Comparison of ENCODE assay signal across 21 cellular contexts in the genomic region with DNA sequence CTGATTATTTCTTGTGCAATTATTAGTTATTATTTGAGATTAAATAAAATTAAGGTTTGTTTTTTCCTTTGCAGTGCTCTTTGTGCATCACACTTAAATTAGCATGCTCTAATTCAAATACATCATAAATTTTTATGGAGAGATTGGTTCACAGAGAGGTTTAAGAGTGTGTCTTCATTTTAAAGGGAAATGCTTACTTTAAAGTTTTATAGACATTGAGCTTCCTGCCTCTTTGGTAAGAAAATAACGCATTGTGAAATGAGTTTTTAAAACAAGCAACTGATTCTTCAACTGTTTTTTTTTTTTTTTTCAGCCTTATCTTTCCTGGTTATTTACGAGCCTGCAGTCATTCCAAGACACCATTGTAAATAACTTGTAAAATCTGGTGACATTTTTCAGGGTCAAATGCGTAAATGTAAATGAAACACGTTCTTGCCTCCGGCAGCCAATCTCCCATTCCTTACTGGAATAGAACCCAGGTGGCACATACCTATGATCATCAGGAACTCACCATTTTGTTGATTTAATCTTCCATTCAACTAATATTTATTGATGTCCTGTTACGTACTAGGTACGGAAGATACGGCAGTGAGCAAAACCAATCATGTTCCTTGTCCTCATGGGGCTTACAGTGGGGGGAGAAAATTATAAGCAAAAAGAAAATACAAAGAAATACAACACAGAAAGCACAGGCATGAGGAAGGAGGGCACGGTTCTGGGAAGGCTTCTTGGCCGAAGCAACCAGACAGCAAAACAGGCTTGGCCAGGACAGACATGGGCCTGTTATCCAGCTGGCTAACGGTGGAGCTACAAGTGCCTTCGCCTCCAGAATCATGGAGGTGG. TPM values are rescaled to one million over a fixed set of nuclear protein-coding genes. Genes with fewer than 3 reads are reported as not detected.
DNase-seq lines count a peak whose midpoint lies in the region; ATAC-seq and TF ChIP-seq lines count a peak whose summit lies in the region.
"Had no signal": no experiment of that assay in that cellular context is flagged by ENCODE, and none has a peak within 500 bp of the region (broad histone marks: within the 10 kb centered on the region; RNA-seq: fewer than 3 reads in every experiment).

No MANE protein-coding gene starts in this region.

- CTCF ChIA-PET in activated CD8-positive, alpha-beta T cell treated with anti-CD3 and anti-CD28 coated beads for 36 hours (lab: Charles Lee) = interaction anchor here (0.7 to 1.2 kb wide), 2 partner anchors 13 to 312 kb away, joined by 3 read pairs; no protein-coding TSS in a partner anchor

- ATAC-seq in activated CD8-positive, alpha-beta T cell treated with anti-CD3 and anti-CD28 coated beads for 36 hours = no peak
- ATAC-seq: GM12878, Right ventricle myocardium inferior, SK-N-SH treated with all-trans-retinoic acid at 6 μM for 48 hours had no signal

- no peak overlapping the region for H3K27ac Mint-ChIP-seq in activated CD8-positive, alpha-beta T cell treated with anti-CD3 and anti-CD28 coated beads for 36 hours
- H3K27ac Mint-ChIP-seq: CD8-positive, alpha-beta memory T cell had no signal

- intact Hi-C loops in activated CD8-positive, alpha-beta T cell treated with anti-CD3 and anti-CD28 coated beads for 36 hours (cut with micrococcal nuclease) = no loop called here

- H3K9me3 Mint-ChIP-seq in activated CD8-positive, alpha-beta T cell treated with anti-CD3 and anti-CD28 coated beads for 36 hours = peaks cover 5% of the 10 kb centered on the region

- DNase-seq in SIG-M5 treated with dmso at 0.1 percent for 504 hours (lab: John Stamatoyannopoulos, UW; ENCODE audit: unreplicated experiment) (peak; percentile 22), SIG-M5 (lab: John Stamatoyannopoulos, UW) (no peak), M059J (ENCODE audit: low read depth) (peak; percentile 68), fibroblast of villous mesenchyme (ENCODE audit: low read depth) (peak; percentile 86), NCI-H1694 (lab: John Stamatoyannopoulos, UW) (no peak), ACHN (no peak), middle frontal gyrus (ENCODE audit: extremely low spot score, low spot score) (no peak)
- DNase-seq in activated CD8-positive, alpha-beta T cell treated with anti-CD3 and anti-CD28 coated beads for 36 hours = no peak
- DNase-seq: 8988T; CD8-positive, alpha-beta memory T cell; DMS79 treated with DMSO at 0.1 percent for 48 hours; NCI-H1048; NCI-H146; NCI-H2081 treated with DMSO at 0.1 percent for 48 hours; NCI-H524; Peyer's patch had no signal

- no peak overlapping the region for H3K4me3 ChIP-seq in fibroblast of villous mesenchyme (ENCODE audit: low read depth, low read length)
- H3K4me3 ChIP-seq: BLaER1, GM12878, GM23248, Peyer's patch had no signal

- POLR2A ChIA-PET in activated CD8-positive, alpha-beta T cell treated with anti-CD3 and anti-CD28 coated beads for 36 hours (lab: Charles Lee) = no interaction called here

- H3K4me3 Mint-ChIP-seq in activated CD8-positive, alpha-beta T cell treated with anti-CD3 and anti-CD28 coated beads for 36 hours = no peak overlapping the region
- H3K4me3 Mint-ChIP-seq: CD8-positive, alpha-beta memory T cell had no signal

- H3K36me3 Mint-ChIP-seq in activated CD8-positive, alpha-beta T cell treated with anti-CD3 and anti-CD28 coated beads for 36 hours (ENCODE audit: low read depth) = peaks cover 2% of the 10 kb centered on the region
- H3K36me3 Mint-ChIP-seq: CD8-positive, alpha-beta memory T cell had no signal

- TF ChIP-seq CTCF in fibroblast of villous mesenchyme (IDR thresholded peaks at IDR 0.05; ENCODE audit: insufficient read depth, low read depth, low read length) = no peak
- TF ChIP-seq CTCF in activated CD8-positive, alpha-beta T cell treated with anti-CD3 and anti-CD28 coated beads for 36 hours (IDR thresholded peaks at IDR 0.05) = no peak

- peaks cover 20% of the 10 kb centered on the region for H3K27me3 Mint-ChIP-seq in activated CD8-positive, alpha-beta T cell treated with anti-CD3 and anti-CD28 coated beads for 36 hours

- no peaks in the 10 kb centered on the region for H3K4me1 Mint-ChIP-seq in activated CD8-positive, alpha-beta T cell treated with anti-CD3 and anti-CD28 coated beads for 36 hours (ENCODE audit: low read depth)
- H3K4me1 Mint-ChIP-seq: CD8-positive, alpha-beta memory T cell had no signal

- in situ Hi-C loops in ACHN (cut with HindIII; ENCODE audit: low pct_ligation_motif_present, low pct_unique_long_range_greater_than_20kb, low sequenced_read_pairs) = no loop called here

RNA-seq across cellular contexts. Expression of a gene that starts 33.2 kb away (rescaled TPM):
- 10.1 and 11.1 TPM in 2 replicates for total RNA-seq in M059J (2014; rRNA removed; shearing (Covaris generic))
- total RNA-seq in fibroblast of villous mesenchyme = 9.3 and 14.2 TPM in 2 replicates
- total RNA-seq in activated CD8-positive, alpha-beta T cell treated with anti-CD3 and anti-CD28 coated beads for 36 hours = 10 to 100 TPM; 10.4 to 11.4 TPM

Comparison
In these comparisons a context has a peak if more than half of its experiments do, and no peak if none do; other contexts are left out.
1. DNase-seq: peak in SIG-M5 treated with dmso at 0.1 percent for 504 hours (single experiment), M059J (single experiment) and fibroblast of villous mesenchyme (single experiment); none in SIG-M5 (single experiment), NCI-H1694 (single experiment), ACHN (single experiment), middle frontal gyrus (single experiment) and activated CD8-positive, alpha-beta T cell treated with anti-CD3 and anti-CD28 coated beads for 36 hours (single experiment).